In the genomic region with DNA sequence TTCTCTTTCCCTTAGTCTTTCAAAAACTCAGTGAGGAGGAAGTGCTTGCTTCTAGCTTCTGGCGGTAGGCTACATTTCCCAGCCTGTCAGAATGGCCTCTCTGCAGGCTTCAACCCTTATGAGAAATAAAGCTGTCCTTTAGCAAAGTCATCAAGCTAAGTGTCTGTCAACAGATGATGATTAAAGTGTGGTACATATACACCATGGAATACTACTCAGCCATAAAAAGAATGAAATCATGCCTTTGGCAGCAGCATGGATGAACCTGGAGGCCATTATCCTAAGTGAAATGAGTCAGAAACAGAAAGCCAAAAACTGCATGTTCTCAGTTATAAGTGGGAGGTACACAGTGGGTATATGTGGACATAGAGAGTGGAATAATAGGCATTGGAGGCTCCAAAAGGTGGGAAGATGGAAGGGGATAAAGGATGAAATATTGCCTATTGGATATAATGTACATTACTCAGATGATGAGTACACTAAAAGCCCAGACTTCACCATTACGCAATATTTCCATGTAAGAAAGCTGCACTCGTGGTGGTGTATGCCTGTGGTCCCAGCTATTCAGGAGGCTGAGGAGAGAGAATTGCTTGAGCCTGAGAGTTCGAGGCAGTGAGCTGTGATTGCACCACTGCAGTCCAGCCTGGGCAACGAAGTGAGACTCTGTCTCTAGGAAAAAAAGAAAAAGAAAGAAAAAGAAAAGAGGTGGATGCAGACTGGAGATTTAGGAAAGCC, we compare ENCODE assay signal across 13 cellular contexts. TPM values are rescaled to one million over a fixed set of nuclear protein-coding genes. Genes with fewer than 3 reads are reported as not detected.
DNase-seq lines count a peak whose midpoint lies in the region; ATAC-seq, FAIRE-seq and TF ChIP-seq lines count a peak whose summit lies in the region.
"Had no signal": no experiment of that assay in that cellular context is flagged by ENCODE, and none has a peak within 500 bp of the region (broad histone marks: within the 10 kb centered on the region; RNA-seq: fewer than 3 reads in every experiment).

No MANE protein-coding gene starts in this region.

- 84 to 91% methylated on average over 5 of the region's 5 CpGs for WGBS in aorta, 2 donors

- BruUV-seq in MCF 10A (replicated peaks; lab: Mats Ljungman, UMichigan): no TSS peak

- H3K9ac ChIP-seq in astrocyte (ENCODE audit: low read length): no peak overlapping the region

- H3K4me1 ChIP-seq in breast epithelium: no peaks in the 10 kb centered on the region
- no peaks in the 10 kb centered on the region for H3K4me1 ChIP-seq in astrocyte (ENCODE audit: insufficient read depth, low read length)
- H3K4me1 ChIP-seq in foreskin keratinocyte: no peaks in the 10 kb centered on the region
- no peaks in the 10 kb centered on the region for H3K4me1 ChIP-seq in aorta (ENCODE audit: control insufficient read depth in 1 of 2, insufficient read depth in 2 of 2, low read length in 2 of 2)

- H3K36me3 ChIP-seq in breast epithelium (no peaks in the 10 kb centered on the region), astrocyte (ENCODE audit: insufficient read depth, low read length) (no peaks in the 10 kb centered on the region), aorta (ENCODE audit: control insufficient read depth in 1 of 2, insufficient read depth in 2 of 2, low read length in 1 of 2) (no peaks in the 10 kb centered on the region)
- H3K36me3 ChIP-seq: sigmoid colon had no signal

- H4K20me1 ChIP-seq in astrocyte (ENCODE audit: insufficient read depth, low read length): no peaks in the 10 kb centered on the region

- POLR2A ChIA-PET in MCF 10A (lab: Yijun Ruan, JAX): interaction anchor here (0.6 to 1.8 kb wide), 3 partner anchors 10 to 73 kb away, joined by 3 to 5 read pairs (median 4); no protein-coding TSS in a partner anchor

- H3K27ac Mint-ChIP-seq in MCF 10A (ENCODE audit: low read depth, unreplicated experiment) (no peak overlapping the region), astrocyte (ENCODE audit: unreplicated experiment) (no peak overlapping the region)
- no peak overlapping the region for H3K27ac Mint-ChIP-seq in activated T-helper 1 cell treated with anti-CD3 and anti-CD28 coated beads, Interleukin-12 subunit alpha, Interleukin-12 subunit beta, Interleukin-2, Interleukin-4 antibody, amounts not matched to agents 30 ng/mL and 10 ng/mL and 1 ng/mL, durations not matched to agents 14 hours and 24 hours and 36 hours
- H3K27ac Mint-ChIP-seq: immature natural killer cell had no signal

- no peak overlapping the region for H3K4me3 ChIP-seq in breast epithelium
- no peak overlapping the region for H3K4me3 ChIP-seq in astrocyte (ENCODE audit: insufficient read depth, low read depth, low read length)
- H3K4me3 ChIP-seq in aorta (ENCODE audit: low read length in 2 of 2): no peak overlapping the region
- H3K4me3 ChIP-seq: sigmoid colon had no signal

- no peak for TF ChIP-seq CTCF in MCF 10A (IDR thresholded peaks at IDR 0.05; ENCODE audit: unreplicated experiment)
- TF ChIP-seq CTCF in breast epithelium (IDR thresholded peaks at IDR 0.05): no peak
- no peak for TF ChIP-seq CTCF in astrocyte (IDR thresholded peaks at IDR 0.05; ENCODE audit: insufficient read depth, low read depth, low read length)
- TF ChIP-seq CTCF in foreskin keratinocyte (conservative IDR thresholded peaks at IDR 0.05): no peak

- no peaks in the 10 kb centered on the region for H3K9me3 Mint-ChIP-seq in MCF 10A (ENCODE audit: unreplicated experiment)
- peaks cover under 1% of the 10 kb centered on the region for H3K9me3 Mint-ChIP-seq in astrocyte (ENCODE audit: unreplicated experiment)
- no peaks in the 10 kb centered on the region for H3K9me3 Mint-ChIP-seq in activated T-helper 1 cell treated with anti-CD3 and anti-CD28 coated beads, Interleukin-12 subunit alpha, Interleukin-12 subunit beta, Interleukin-2, Interleukin-4 antibody, amounts not matched to agents 30 ng/mL and 10 ng/mL and 1 ng/mL, durations not matched to agents 14 hours and 24 hours and 36 hours
- H3K9me3 Mint-ChIP-seq: immature natural killer cell had no signal

- H3K27me3 ChIP-seq in breast epithelium (no peaks in the 10 kb centered on the region), astrocyte (ENCODE audit: insufficient read depth, low read length) (no peaks in the 10 kb centered on the region), foreskin keratinocyte (peaks cover 2% of the 10 kb centered on the region), aorta (ENCODE audit: control insufficient read depth in 1 of 2, insufficient read depth in 2 of 2, low read length in 1 of 2) (no peaks in the 10 kb centered on the region)
- H3K27me3 ChIP-seq: sigmoid colon had no signal

- no peak overlapping the region for H3K4me2 ChIP-seq in astrocyte (ENCODE audit: low read length)

- H3K27me3 Mint-ChIP-seq in MCF 10A (ENCODE audit: insufficient read depth, unreplicated experiment): no peaks in the 10 kb centered on the region
- no peaks in the 10 kb centered on the region for H3K27me3 Mint-ChIP-seq in astrocyte (ENCODE audit: low read depth, unreplicated experiment)
- peaks cover 15% of the 10 kb centered on the region for H3K27me3 Mint-ChIP-seq in activated T-helper 1 cell treated with anti-CD3 and anti-CD28 coated beads, Interleukin-12 subunit alpha, Interleukin-12 subunit beta, Interleukin-2, Interleukin-4 antibody, amounts not matched to agents 30 ng/mL and 10 ng/mL and 1 ng/mL, durations not matched to agents 14 hours and 24 hours and 36 hours (ENCODE audit: insufficient read depth)

- ATAC-seq in foreskin keratinocyte (peak; percentile 60), aorta (ENCODE audit: low FRiP score) (peak; percentile 50), GM18502 (IDR thresholded peaks at IDR 0.05; ENCODE audit: poor library complexity, unreplicated experiment) (no peak)

- CTCF ChIA-PET in MCF 10A (lab: Yijun Ruan, JAX): interaction anchor here (0.5 to 0.6 kb wide), 2 partner anchors 69 to 89 kb away, joined by 3 to 4 read pairs; no protein-coding TSS in a partner anchor

- no peaks in the 10 kb centered on the region for H3K79me2 ChIP-seq in astrocyte (ENCODE audit: insufficient read depth, low read length)

- DNase-seq in MCF 10A (ENCODE audit: unreplicated experiment): peak; percentile 48
- DNase-seq in breast epithelium (ENCODE audit: low spot score in 2 of 2): no peak
- peak; percentile 55 for DNase-seq in astrocyte (ENCODE audit: low read depth)
- peak in 1 of 2 donors; percentile 51 for DNase-seq in foreskin keratinocyte
- no peak for DNase-seq in aorta
- DNase-seq in posterior vena cava (ENCODE audit: low spot score): no peak
- DNase-seq in activated T-helper 1 cell treated with anti-CD3 and anti-CD28 coated beads, Interleukin-12 subunit alpha, Interleukin-12 subunit beta, Interleukin-2, Interleukin-4 antibody, amounts not matched to agents 30 ng/mL and 10 ng/mL and 1 ng/mL, durations not matched to agents 14 hours and 24 hours and 36 hours (ENCODE audit: low spot score): no peak
- DNase-seq: activated CD8-positive, alpha-beta memory T cell treated with anti-CD3 and anti-CD28 coated beads, Interleukin-2, amount 50 U/mL, for 4 hours; immature natural killer cell; Karpas-422; sigmoid colon had no signal

- intact Hi-C loops in MCF 10A (cut with micrococcal nuclease): no loop called here
- intact Hi-C loops in breast epithelium (cut with DNase I; ENCODE audit: low total_unique reads): no loop called here
- intact Hi-C loops in aorta (cut with DNase I): no loop called here
- intact Hi-C loops in posterior vena cava (cut with DNase I): no loop called here
- intact Hi-C loops in activated T-helper 1 cell treated with anti-CD3 and anti-CD28 coated beads, Interleukin-12 subunit alpha, Interleukin-12 subunit beta, Interleukin-2, Interleukin-4 antibody, amounts not matched to agents 30 ng/mL and 10 ng/mL and 1 ng/mL, durations not matched to agents 14 hours and 24 hours and 36 hours (cut with micrococcal nuclease): no loop called here

- H2AFZ ChIP-seq in astrocyte (ENCODE audit: low read depth, low read length): no peak overlapping the region

- no peak overlapping the region for H3K4me3 Mint-ChIP-seq in MCF 10A (ENCODE audit: unreplicated experiment)
- H3K4me3 Mint-ChIP-seq in astrocyte (ENCODE audit: unreplicated experiment): no peak overlapping the region
- no peak overlapping the region for H3K4me3 Mint-ChIP-seq in activated T-helper 1 cell treated with anti-CD3 and anti-CD28 coated beads, Interleukin-12 subunit alpha, Interleukin-12 subunit beta, Interleukin-2, Interleukin-4 antibody, amounts not matched to agents 30 ng/mL and 10 ng/mL and 1 ng/mL, durations not matched to agents 14 hours and 24 hours and 36 hours
- H3K4me3 Mint-ChIP-seq: immature natural killer cell had no signal

- H3K4me1 Mint-ChIP-seq in MCF 10A (ENCODE audit: insufficient read depth, unreplicated experiment) (peaks cover 6% of the 10 kb centered on the region), astrocyte (ENCODE audit: low read depth, unreplicated experiment) (peaks cover 3% of the 10 kb centered on the region)
- peaks cover 12% of the 10 kb centered on the region for H3K4me1 Mint-ChIP-seq in activated T-helper 1 cell treated with anti-CD3 and anti-CD28 coated beads, Interleukin-12 subunit alpha, Interleukin-12 subunit beta, Interleukin-2, Interleukin-4 antibody, amounts not matched to agents 30 ng/mL and 10 ng/mL and 1 ng/mL, durations not matched to agents 14 hours and 24 hours and 36 hours (ENCODE audit: low read depth)
- H3K4me1 Mint-ChIP-seq: immature natural killer cell had no signal

- FAIRE-seq in astrocyte (lab: Jason Lieb, UNC): no peak

- H3K9me3 ChIP-seq in breast epithelium (no peaks in the 10 kb centered on the region), astrocyte (ENCODE audit: insufficient read depth, low read depth, low read length) (no peaks in the 10 kb centered on the region), aorta (ENCODE audit: control insufficient read depth, low read length) (no peaks in the 10 kb centered on the region)
- H3K9me3 ChIP-seq: sigmoid colon had no signal

- no peak for TF ChIP-seq POLR2A in breast epithelium (IDR thresholded peaks at IDR 0.05)

- H3K27ac ChIP-seq in breast epithelium (no peak overlapping the region), astrocyte (ENCODE audit: low read depth, low read length) (no peak overlapping the region), foreskin keratinocyte (no peak overlapping the region), aorta (ENCODE audit: low read depth in 1 of 2, low read length in 2 of 2) (no peak overlapping the region)
- H3K27ac ChIP-seq: RWPE1, sigmoid colon had no signal

- no peaks in the 10 kb centered on the region for H3K36me3 Mint-ChIP-seq in MCF 10A (ENCODE audit: insufficient read depth, unreplicated experiment)
- H3K36me3 Mint-ChIP-seq in astrocyte (ENCODE audit: low read depth, unreplicated experiment): peaks cover 4% of the 10 kb centered on the region
- no peaks in the 10 kb centered on the region for H3K36me3 Mint-ChIP-seq in activated T-helper 1 cell treated with anti-CD3 and anti-CD28 coated beads, Interleukin-12 subunit alpha, Interleukin-12 subunit beta, Interleukin-2, Interleukin-4 antibody, amounts not matched to agents 30 ng/mL and 10 ng/mL and 1 ng/mL, durations not matched to agents 14 hours and 24 hours and 36 hours (ENCODE audit: low read depth)
- H3K36me3 Mint-ChIP-seq: immature natural killer cell had no signal

RNA-seq across cellular contexts. Expression of a gene that starts 7.9 kb away (rescaled TPM):
- total RNA-seq in MCF 10A (2022) (33.0 and 37.2 TPM in 2 replicates), breast epithelium (100 to 1,000 TPM in 1 of 3 donors, 10 to 100 TPM in 2; 26.7 to 109 (median 52.4) TPM), astrocyte (46.4 and 51.8 TPM in 2 replicates), foreskin keratinocyte (7.0 and 9.9 TPM in 2 replicates), aorta (10 to 100 TPM; 27.6 to 53.4 TPM), posterior vena cava (10 to 100 TPM; 28.2 to 29.1 TPM)
- polyA plus RNA-seq in foreskin keratinocyte (0.91 and 1.8 TPM in 2 replicates), aorta (10 to 100 TPM in 1 of 2 donors, 1 to 10 TPM in 1; 7.5 to 10.2 TPM)
- 0.16 and 0.24 TPM in 2 replicates for total RNA-seq in activated T-helper 1 cell treated with anti-CD3 and anti-CD28 coated beads, Interleukin-12 subunit alpha, Interleukin-12 subunit beta, Interleukin-2, Interleukin-4 antibody, amounts not matched to agents 30 ng/mL and 10 ng/mL and 1 ng/mL, durations not matched to agents 14 hours and 24 hours and 36 hours

Comparison
In these comparisons a context has a peak if more than half of its experiments do, and no peak if none do; other contexts are left out.
1. DNase-seq: peak in MCF 10A (single experiment) and astrocyte (single experiment); none in breast epithelium (0 of 2), aorta (0 of 2), posterior vena cava (single experiment) and activated T-helper 1 cell treated with anti-CD3 and anti-CD28 coated beads, Interleukin-12 subunit alpha, Interleukin-12 subunit beta, Interleukin-2, Interleukin-4 antibody, amounts not matched to agents 30 ng/mL and 10 ng/mL and 1 ng/mL, durations not matched to agents 14 hours and 24 hours and 36 hours (single experiment).